In genomic region chr11:47257518-47258316, GRCh38 we compare ENCODE assay signal across 8 cellular contexts. TPM values are rescaled to one million over a fixed set of nuclear protein-coding genes. Genes with fewer than 3 reads are reported as not detected.
A peak's percentile ranks its signal among the peaks of the same experiment; 100 is the strongest.
DNase-seq lines count a peak whose midpoint lies in the region; ATAC-seq and TF ChIP-seq lines count a peak whose summit lies in the region.

NR1H3 (plus strand) TSS chr11:47257996; CDS start chr11:47259217, 1,221 bp downstream.

- 1 to 4% (median 2%) methylated on average over 13 to 15 of the region's 15 CpGs for WGBS in ovary, 3 donors

- peak; percentile 79 for ATAC-seq in Right ventricle myocardium superior (ENCODE audit: poor library complexity)
- no peak for ATAC-seq in HG02642 (IDR thresholded peaks at IDR 0.05; ENCODE audit: poor library complexity, unreplicated experiment)
- no peak for ATAC-seq in GM21576 (IDR thresholded peaks at IDR 0.05; ENCODE audit: unreplicated experiment)

- H3K4me1 ChIP-seq in BLaER1 treated with 17β-estradiol and CSF1 and Interleukin-3, amounts not matched to agents 10 nM and 100 nM, result peaks cover 33 to 93% (median 47%) of the 10 kb centered on the region in 10 experiments
- peaks cover 10% of the 10 kb centered on the region for H3K4me1 ChIP-seq in ovary (ENCODE audit: insufficient read depth)

- TF ChIP-seq EP300 in ovary (IDR thresholded peaks at IDR 0.05), result no peak

- no peaks in the 10 kb centered on the region; a peak in 1 of 22 replicates for H4K20me1 ChIP-seq in BLaER1 treated with 17β-estradiol and CSF1 and Interleukin-3, amounts not matched to agents 10 nM and 100 nM

- no peaks in the 10 kb centered on the region for H3K9me3 ChIP-seq in BLaER1 treated with 17β-estradiol and CSF1 and Interleukin-3, amounts not matched to agents 10 nM and 100 nM (replicated peaks in 1 of 11)
- H3K9me3 ChIP-seq in ovary, result no peaks in the 10 kb centered on the region

- TF ChIP-seq POLR2A in ovary (IDR thresholded peaks at IDR 0.05), result no peak

- H3K9ac ChIP-seq in BLaER1 treated with 17β-estradiol and CSF1 and Interleukin-3, amounts not matched to agents 10 nM and 100 nM, result peak within 1 kb of the TSS; percentile 26 to 85 (median 57); a peak in 20 of 22 replicates

- peaks cover 0 to 22% (median 0%) of the 10 kb centered on the region in 11 experiments; a peak in 4 of 22 replicates for H3K36me3 ChIP-seq in BLaER1 treated with 17β-estradiol and CSF1 and Interleukin-3, amounts not matched to agents 10 nM and 100 nM
- no peaks in the 10 kb centered on the region for H3K36me3 ChIP-seq in ovary

- peak within 1 kb of the TSS; percentile 61 to 95 (median 67) for H3K4me2 ChIP-seq in BLaER1 treated with 17β-estradiol and CSF1 and Interleukin-3, amounts not matched to agents 10 nM and 100 nM

- DNase-seq in HK-2 (ENCODE audit: unreplicated experiment), result peak; percentile 57
- no peak for DNase-seq in activated CD4-positive, alpha-beta memory T cell treated with anti-CD3 and anti-CD28 coated beads, Interleukin-2, amount 10 ng/mL, durations not matched to agents 7 days and 5 days
- DNase-seq in Right ventricle myocardium superior, result peak; percentile 90
- DNase-seq in ovary, result peak; percentile 72 to 90 (median 88)
- no peak for DNase-seq in stimulated activated naive CD4-positive, alpha-beta T cell (lab: John Stamatoyannopoulos, UW)

- no peaks in the 10 kb centered on the region for H3K27me3 ChIP-seq in BLaER1 treated with 17β-estradiol and CSF1 and Interleukin-3, amounts not matched to agents 10 nM and 100 nM
- no peaks in the 10 kb centered on the region for H3K27me3 ChIP-seq in ovary

- no peak within 1 kb of the TSS for H3K4me3 Mint-ChIP-seq in activated CD4-positive, alpha-beta memory T cell treated with anti-CD3 and anti-CD28 coated beads, Interleukin-2, amount 10 ng/mL, durations not matched to agents 7 days and 5 days

- H3K27ac ChIP-seq in BLaER1 treated with 17β-estradiol and CSF1 and Interleukin-3, amounts not matched to agents 10 nM and 100 nM, result peak within 1 kb of the TSS; percentile 12 to 76 (median 62); a peak in 20 of 22 replicates
- peak within 1 kb of the TSS; percentile 68 to 75 for H3K27ac ChIP-seq in ovary

- H3K36me3 Mint-ChIP-seq in activated CD4-positive, alpha-beta memory T cell treated with anti-CD3 and anti-CD28 coated beads, Interleukin-2, amount 10 ng/mL, durations not matched to agents 7 days and 5 days (ENCODE audit: low read depth), result no peaks in the 10 kb centered on the region

- peaks cover 8% of the 10 kb centered on the region for H3K4me1 Mint-ChIP-seq in activated CD4-positive, alpha-beta memory T cell treated with anti-CD3 and anti-CD28 coated beads, Interleukin-2, amount 10 ng/mL, durations not matched to agents 7 days and 5 days

- H3K27me3 Mint-ChIP-seq in activated CD4-positive, alpha-beta memory T cell treated with anti-CD3 and anti-CD28 coated beads, Interleukin-2, amount 10 ng/mL, durations not matched to agents 7 days and 5 days, result no peaks in the 10 kb centered on the region

- POLR2A ChIA-PET in activated CD4-positive, alpha-beta memory T cell treated with anti-CD3 and anti-CD28 coated beads, Interleukin-2, amount 10 ng/mL, durations not matched to agents 7 days and 5 days (lab: Charles Lee), result interaction anchor here (2.4 to 3.0 kb wide), 3 partner anchors 10 to 13 kb away, joined by 10 to 23 read pairs (median 14); partner anchors contain the start of genes ACP2 and MADD

- peak; percentile 28 to 81 (median 71) for TF ChIP-seq CTCF in ovary (IDR thresholded peaks at IDR 0.05)

- H3K27ac Mint-ChIP-seq in activated CD4-positive, alpha-beta memory T cell treated with anti-CD3 and anti-CD28 coated beads, Interleukin-2, amount 10 ng/mL, durations not matched to agents 7 days and 5 days, result no peak within 1 kb of the TSS

- H3K9me3 Mint-ChIP-seq in activated CD4-positive, alpha-beta memory T cell treated with anti-CD3 and anti-CD28 coated beads, Interleukin-2, amount 10 ng/mL, durations not matched to agents 7 days and 5 days, result no peaks in the 10 kb centered on the region

- CTCF ChIA-PET in activated CD4-positive, alpha-beta memory T cell treated with anti-CD3 and anti-CD28 coated beads, Interleukin-2, amount 10 ng/mL, durations not matched to agents 7 days and 5 days (lab: Charles Lee), result interaction anchor here (2.1 to 3.5 kb wide), 3 partner anchors 10 to 43 kb away, joined by 6 to 39 read pairs (median 23); partner anchors contain the start of genes ACP2 and DDB2

- intact Hi-C loops in Right ventricle myocardium superior (cut with DNase I), result loop anchor here (5.0 to 10.0 kb wide), 2 partner anchors 75 to 97 kb away; partner anchors contain the start of gene MYBPC3
- intact Hi-C loops in ovary (cut with DNase I), result loop anchor here in 2 of 4 donors (5.0 to 10.0 kb wide), 2 partner anchors 75 to 97 kb away; partner anchors contain the start of gene MYBPC3 (in 1 of the 2)

- H3K4me3 ChIP-seq in BLaER1 treated with 17β-estradiol and CSF1 and Interleukin-3, amounts not matched to agents 10 nM and 100 nM, result peak within 1 kb of the TSS in 4 of 10 experiments; percentile 4 to 57 (median 48); a peak in 7 of 20 replicates
- H3K4me3 ChIP-seq in ovary, result peak within 1 kb of the TSS; percentile 38

RNA-seq across cellular contexts. Expression of gene NR1H3, which starts in this region (rescaled TPM):
- total RNA-seq in activated CD4-positive, alpha-beta memory T cell treated with anti-CD3 and anti-CD28 coated beads, Interleukin-2, amount 10 ng/mL, durations not matched to agents 7 days and 5 days, result 10 to 100 TPM; 10.5 to 13.9 TPM
- total RNA-seq in Right ventricle myocardium superior (19.1 TPM), ovary (10 to 100 TPM; 19.4 to 39.7 (median 29.0) TPM)
- polyA plus RNA-seq in ovary, result 10 to 100 TPM; 18.0 to 27.0 TPM

Comparison
In these comparisons a context has a peak if more than half of its experiments do, and no peak if none do; other contexts are left out.
1. DNase-seq: peak in HK-2 (single experiment), Right ventricle myocardium superior (single experiment) and ovary (5 of 5); none in activated CD4-positive, alpha-beta memory T cell treated with anti-CD3 and anti-CD28 coated beads, Interleukin-2, amount 10 ng/mL, durations not matched to agents 7 days and 5 days (single experiment) and stimulated activated naive CD4-positive, alpha-beta T cell (0 of 6).